32 cellular contexts compared by ENCODE assay signal in the genomic region with DNA sequence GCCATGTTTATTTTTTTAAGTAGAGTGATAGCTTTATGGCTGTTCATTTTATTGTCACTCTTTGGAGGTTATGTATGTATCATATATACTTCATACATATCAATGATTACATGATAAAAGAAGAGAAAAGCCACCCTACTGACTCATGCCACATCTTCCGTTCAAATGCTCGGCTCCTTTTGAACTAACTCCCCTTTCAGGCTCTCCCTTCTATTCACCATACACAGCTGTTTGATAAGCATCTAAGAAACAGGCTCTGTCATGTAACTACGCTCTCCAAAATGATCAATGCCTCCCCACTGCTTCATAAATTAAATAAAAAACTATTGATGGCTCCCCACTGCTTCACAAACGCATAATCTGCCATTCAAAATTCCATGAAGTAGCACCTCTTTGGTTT.
"Had no signal": no experiment of that assay in that cellular context is flagged by ENCODE, and none has a peak within 500 bp of the region (broad histone marks: within the 10 kb centered on the region; RNA-seq: fewer than 3 reads in every experiment).

No MANE protein-coding gene starts in this region.

- H3K9me3 Mint-ChIP-seq: activated CD4-positive, alpha-beta memory T cell treated with anti-CD3 and anti-CD28 coated beads, Interleukin-2, amount 10 ng/mL, durations not matched to agents 7 days and 5 days; activated CD4-positive, alpha-beta T cell treated with anti-CD3 and anti-CD28 coated beads, Interleukin-2, amount 10 ng/mL, durations not matched to agents 7 days and 5 days; activated naive CD8-positive, alpha-beta T cell treated with anti-CD3 and anti-CD28 coated beads, Interleukin-2, amount 50 U/mL, for 24 hours; activated T-helper 17 cell treated with anti-CD3 and anti-CD28 coated beads, Interleukin-2, amount 50 U/mL, for 72 hours; effector memory CD8-positive, alpha-beta T cell; WTC11 had no signal

- DNase-seq: activated CD4-positive, alpha-beta memory T cell treated with anti-CD3 and anti-CD28 coated beads, Interleukin-2, amount 10 ng/mL, durations not matched to agents 7 days and 5 days; activated CD4-positive, alpha-beta T cell treated with anti-CD3 and anti-CD28 coated beads for 1 hour; activated CD4-positive, alpha-beta T cell treated with anti-CD3 and anti-CD28 coated beads for 4 hours; activated CD4-positive, alpha-beta T cell treated with anti-CD3 and anti-CD28 coated beads, Interleukin-2, amount 10 ng/mL, durations not matched to agents 7 days and 5 days; activated CD4-positive, alpha-beta T cell treated with anti-CD3 and anti-CD28 coated beads, Interleukin-2, amount 50 U/mL, for 4 hours; activated CD8-positive, alpha-beta memory T cell treated with anti-CD3 and anti-CD28 coated beads, Interleukin-2, amount 50 U/mL, for 48 hours; activated effector memory CD4-positive, alpha-beta T cell treated with Interleukin-2 at 50 U/mL for 16 hours; activated gamma-delta T cell treated with Interleukin-2 at 50 U/mL for 16 hours; activated naive CD4-positive, alpha-beta T cell treated with anti-CD3 and anti-CD28 coated beads, Interleukin-2, amount 50 U/mL, for 16 hours; activated naive CD4-positive, alpha-beta T cell treated with Interleukin-2 at 50 U/mL for 16 hours; activated naive CD8-positive, alpha-beta T cell treated with anti-CD3 and anti-CD28 coated beads, Interleukin-2, amount 50 U/mL, for 24 hours; activated T-cell treated with anti-CD3 and anti-CD28 coated beads for 4 hours; activated T-cell treated with anti-CD3 and anti-CD28 coated beads, Interleukin-2, amount 50 U/mL, for 4 hours; adrenal gland; amygdala; aorta; body of pancreas; caudate nucleus; cortex of kidney; dermis blood vessel endothelial cell; effector CD4-positive, alpha-beta T cell; effector memory CD8-positive, alpha-beta T cell; erythroblast; foreskin melanocyte; heart right ventricle; T-helper 2 cell had no signal

- H3K27ac Mint-ChIP-seq: activated CD4-positive, alpha-beta memory T cell treated with anti-CD3 and anti-CD28 coated beads, Interleukin-2, amount 10 ng/mL, durations not matched to agents 7 days and 5 days; activated CD4-positive, alpha-beta T cell treated with anti-CD3 and anti-CD28 coated beads, Interleukin-2, amount 10 ng/mL, durations not matched to agents 7 days and 5 days; activated naive CD8-positive, alpha-beta T cell; activated naive CD8-positive, alpha-beta T cell treated with anti-CD3 and anti-CD28 coated beads, Interleukin-2, amount 50 U/mL, for 24 hours had no signal

- H3K4me3 Mint-ChIP-seq: activated CD4-positive, alpha-beta memory T cell treated with anti-CD3 and anti-CD28 coated beads, Interleukin-2, amount 10 ng/mL, durations not matched to agents 7 days and 5 days; activated CD4-positive, alpha-beta T cell treated with anti-CD3 and anti-CD28 coated beads, Interleukin-2, amount 10 ng/mL, durations not matched to agents 7 days and 5 days; activated naive CD8-positive, alpha-beta T cell; activated naive CD8-positive, alpha-beta T cell treated with anti-CD3 and anti-CD28 coated beads, Interleukin-2, amount 50 U/mL, for 24 hours; activated T-cell treated with anti-CD3 and anti-CD28 coated beads, Interleukin-2, amount 50 U/mL, for 4 hours; activated T-helper 17 cell treated with anti-CD3 and anti-CD28 coated beads, Interleukin-2, amount 50 U/mL, for 72 hours; effector memory CD8-positive, alpha-beta T cell; WTC11 had no signal

- H3K27me3 ChIP-seq: body of pancreas, esophagus muscularis mucosa, gastroesophageal sphincter, heart right ventricle had no signal

- H3K4me1 ChIP-seq: adrenal gland, body of pancreas, esophagus muscularis mucosa, gastroesophageal sphincter had no signal

- H3K27me3 Mint-ChIP-seq: activated CD4-positive, alpha-beta memory T cell treated with anti-CD3 and anti-CD28 coated beads, Interleukin-2, amount 10 ng/mL, durations not matched to agents 7 days and 5 days; activated CD4-positive, alpha-beta T cell treated with anti-CD3 and anti-CD28 coated beads, Interleukin-2, amount 10 ng/mL, durations not matched to agents 7 days and 5 days; activated naive CD8-positive, alpha-beta T cell; activated naive CD8-positive, alpha-beta T cell treated with anti-CD3 and anti-CD28 coated beads, Interleukin-2, amount 50 U/mL, for 24 hours; activated T-helper 17 cell treated with anti-CD3 and anti-CD28 coated beads, Interleukin-2, amount 50 U/mL, for 72 hours; effector memory CD8-positive, alpha-beta T cell had no signal

- ATAC-seq: activated naive CD8-positive, alpha-beta T cell treated with anti-CD3 and anti-CD28 coated beads, Interleukin-2, amount 50 U/mL, for 24 hours; activated T-cell treated with anti-CD3 and anti-CD28 coated beads, Interleukin-2, amount 50 U/mL, for 4 hours; activated T-helper 17 cell treated with anti-CD3 and anti-CD28 coated beads, Interleukin-2, amount 50 U/mL, for 72 hours; body of pancreas; effector memory CD8-positive, alpha-beta T cell; gastroesophageal sphincter; heart right ventricle had no signal

- H3K4me3 ChIP-seq: adrenal gland, body of pancreas, esophagus muscularis mucosa, gastroesophageal sphincter, heart right ventricle had no signal

- H3K27ac ChIP-seq: adrenal gland, body of pancreas, esophagus muscularis mucosa, gastroesophageal sphincter, heart right ventricle, VCaP had no signal

- H3K4me1 Mint-ChIP-seq: activated CD4-positive, alpha-beta memory T cell treated with anti-CD3 and anti-CD28 coated beads, Interleukin-2, amount 10 ng/mL, durations not matched to agents 7 days and 5 days; activated CD4-positive, alpha-beta T cell treated with anti-CD3 and anti-CD28 coated beads, Interleukin-2, amount 10 ng/mL, durations not matched to agents 7 days and 5 days; activated naive CD8-positive, alpha-beta T cell treated with anti-CD3 and anti-CD28 coated beads, Interleukin-2, amount 50 U/mL, for 24 hours; activated T-helper 17 cell treated with anti-CD3 and anti-CD28 coated beads, Interleukin-2, amount 50 U/mL, for 72 hours had no signal
